20 cellular contexts compared by ENCODE assay signal in the genomic region with DNA sequence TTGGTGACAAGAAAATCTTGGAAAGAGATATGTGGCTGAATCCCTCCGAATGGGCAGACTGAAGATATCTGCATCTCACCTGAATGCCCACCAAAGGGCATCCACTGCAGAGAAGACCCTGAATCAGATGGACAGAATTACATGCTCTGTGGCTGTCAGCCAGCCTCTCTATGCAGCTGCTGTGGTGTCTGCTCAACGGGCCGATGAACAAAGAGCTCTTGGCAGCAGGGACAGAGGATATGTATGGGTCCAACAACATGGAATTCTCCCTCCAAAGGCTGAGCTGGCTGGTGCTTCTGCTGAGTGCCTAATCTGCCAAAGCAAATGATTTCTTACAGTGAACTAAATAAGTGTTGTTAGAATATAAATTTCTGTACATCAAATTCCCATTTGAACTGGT. TPM values are rescaled to one million over a fixed set of nuclear protein-coding genes. Genes with fewer than 3 reads are reported as not detected.
DNase-seq lines count a peak whose midpoint lies in the region; ATAC-seq, FAIRE-seq and TF ChIP-seq lines count a peak whose summit lies in the region.
"Had no signal": no experiment of that assay in that cellular context is flagged by ENCODE, and none has a peak within 500 bp of the region (broad histone marks: within the 10 kb centered on the region; RNA-seq: fewer than 3 reads in every experiment).

No MANE protein-coding gene starts in this region.

- no peaks in the 10 kb centered on the region for H3K79me2 ChIP-seq in K562 (ENCODE audit: control insufficient read depth, insufficient read depth, low read length)
- H3K79me2 ChIP-seq: parathyroid adenoma had no signal

- BruUV-seq in K562 (replicated peaks; lab: Mats Ljungman, UMichigan): no TSS peak

- H3K27ac Mint-ChIP-seq in HFFc6: no peak overlapping the region
- H3K27ac Mint-ChIP-seq: B cell had no signal

- in situ Hi-C loops in K562 (cut with MboI): no loop called here

- H3K4me1 Mint-ChIP-seq in HFFc6 (ENCODE audit: low read depth): peaks cover 20% of the 10 kb centered on the region
- H3K4me1 Mint-ChIP-seq: central memory CD8-positive, alpha-beta T cell had no signal

- TF ChIP-seq CTCF in K562 (IDR thresholded peaks at IDR 0.05 in 2 of 3, conservative IDR thresholded peaks at IDR 0.05 in 1 of 3; ENCODE audit: insufficient read depth in 2 of 3, low read depth in 1 of 3, low read length in 3 of 3) (no peak), HFFc6 (IDR thresholded peaks at IDR 0.05) (no peak)

- no peak overlapping the region for H3K4me2 ChIP-seq in K562 (ENCODE audit: insufficient read depth, low read length)

- POLR2A ChIA-PET in K562 (lab: Yijun Ruan, JAX): interaction anchor here (0.5 to 0.9 kb wide), 2 partner anchors 10 to 130 kb away, joined by 3 to 5 read pairs; no protein-coding TSS in a partner anchor

- no peak for FAIRE-seq in K562 (lab: Jason Lieb, UNC)
- FAIRE-seq: small intestine had no signal

- no peak overlapping the region for H3K4me3 ChIP-seq in K562
- H3K4me3 ChIP-seq: HAP-1 had no signal

- H3K36me3 Mint-ChIP-seq in HFFc6 (ENCODE audit: low read depth): no peaks in the 10 kb centered on the region

- H3K36me3 ChIP-seq in K562 (ENCODE audit: control insufficient read depth, insufficient read depth, low read length): no peaks in the 10 kb centered on the region
- H3K36me3 ChIP-seq: HAP-1 had no signal

- no peaks in the 10 kb centered on the region for H3K9me3 ChIP-seq in K562 (replicated peaks; ENCODE audit: control insufficient read depth, insufficient read depth, low read depth, low read length)
- H3K9me3 ChIP-seq: HAP-1 had no signal

- no peak for TF ChIP-seq POLR2A in K562 (conservative IDR thresholded peaks at IDR 0.05)

- H3K4me1 ChIP-seq in K562 (replicated peaks in 1 of 2; ENCODE audit: control insufficient read depth in 2 of 2, insufficient read depth in 2 of 2, low read length in 2 of 2): peaks cover 11 to 12% of the 10 kb centered on the region in 2 experiments; a peak in 3 of 5 replicates
- H3K4me1 ChIP-seq: parathyroid adenoma had no signal

- no peaks in the 10 kb centered on the region for H4K20me1 ChIP-seq in K562 (replicated peaks; ENCODE audit: control insufficient read depth, insufficient read depth, low read length)

- CTCF ChIA-PET in K562 (lab: Yijun Ruan, JAX; ENCODE audit: low intra/inter-chr PET ratio): no interaction called here

- no peaks in the 10 kb centered on the region for H3K9me1 ChIP-seq in K562 (ENCODE audit: control insufficient read depth, insufficient read depth, low read length)

- H3K9me3 Mint-ChIP-seq in HFFc6: no peaks in the 10 kb centered on the region
- H3K9me3 Mint-ChIP-seq: central memory CD8-positive, alpha-beta T cell had no signal

- no peak overlapping the region for H3K4me3 Mint-ChIP-seq in HFFc6
- H3K4me3 Mint-ChIP-seq: B cell; central memory CD8-positive, alpha-beta T cell had no signal

- no peak overlapping the region for H3K9ac ChIP-seq in K562 (ENCODE audit: insufficient read depth in 1 of 2, low read depth in 2 of 2, low read length in 2 of 2)
- H3K9ac ChIP-seq: parathyroid adenoma had no signal

- peak; percentile 4 for DNase-seq in NCI-H2029 treated with DMSO at 0.1 percent for 48 hours (lab: John Stamatoyannopoulos, UW)
- DNase-seq in K562 (ENCODE audit: extremely low read depth in 1 of 4, low spot score in 3 of 4): no peak
- peak; percentile 41 for DNase-seq in islet precursor cell
- peak in 6 of 10 donors; percentile 40 to 94 (median 62) for DNase-seq in posterior cingulate gyrus
- DNase-seq in HFFc6: no peak
- DNase-seq in left colon: no peak
- DNase-seq: activated CD4-positive, alpha-beta T cell treated with anti-CD3 and anti-CD28 coated beads for 4 hours; Calu3; effector memory CD4-positive, alpha-beta T cell; KG1; NCI-H1048; NCI-H345; RPMI8226; small intestine; stimulated activated CD4-positive, alpha-beta T cell treated with anti-CD3 and anti-CD28 coated beads, Interleukin-4, amount 100 ng/mL, for 4 hours had no signal

- H3K27ac ChIP-seq in K562 (ENCODE audit: extremely low read depth, low read depth, low read length): no peak overlapping the region
- H3K27ac ChIP-seq: parathyroid adenoma had no signal

- 0 out of 2 replicates have a peak overlapping the region, but pooled peaks have one; percentile 40 for H2AFZ ChIP-seq in K562 (ENCODE audit: low read depth, low read length)
- H2AFZ ChIP-seq: parathyroid adenoma had no signal

- no peak for TF ChIP-seq EP300 in K562 (IDR thresholded peaks at IDR 0.05; ENCODE audit: low read length)

- WGBS in K562 (ENCODE audit: insufficient coverage, low coverage, missing lambda C conversion rate): 34% methylated on average over 3 of the region's 3 CpGs

- no peaks in the 10 kb centered on the region for H3K27me3 ChIP-seq in K562 (ENCODE audit: control insufficient read depth in 2 of 2, insufficient read depth in 2 of 2, low read length in 2 of 2)

- ATAC-seq in K562 (no peak), left colon (no peak), GM21576 (IDR thresholded peaks at IDR 0.05; ENCODE audit: unreplicated experiment) (no peak)

- TF ChIP-seq RAD21 in K562 (CRISPR knock-in tag; conservative IDR thresholded peaks at IDR 0.05 in 1 of 2, IDR thresholded peaks at IDR 0.05 in 1 of 2): no peak

- H3K27me3 Mint-ChIP-seq in HFFc6 (ENCODE audit: insufficient read depth): peaks cover 10% of the 10 kb centered on the region; the same call in 1 of the 2 replicates

- intact Hi-C loops in K562 (cut with micrococcal nuclease) (no loop called here), posterior cingulate gyrus (cut with DNase I) (no loop called here), left colon (cut with DNase I, micrococcal nuclease) (no loop called here)

TF ChIP-seq in K562, 482 proteins besides CTCF, POLR2A, EP300 and RAD21 (continues in another document):
- TF ChIP-seq C11orf30 (IDR thresholded peaks at IDR 0.05; ENCODE audit: low read depth) (no peak), MEF2A (IDR thresholded peaks at IDR 0.05; ENCODE audit: control insufficient read depth, low read depth, low read length) (no peak), ELF2 (CRISPR knock-in tag; IDR thresholded peaks at IDR 0.05) (no peak), CBFA2T3 (IDR thresholded peaks at IDR 0.05) (no peak), ZNF121 (CRISPR knock-in tag; conservative IDR thresholded peaks at IDR 0.05) (no peak), GTF2E2 (tag; IDR thresholded peaks at IDR 0.05) (no peak)
- TF ChIP-seq, protein P1, sequence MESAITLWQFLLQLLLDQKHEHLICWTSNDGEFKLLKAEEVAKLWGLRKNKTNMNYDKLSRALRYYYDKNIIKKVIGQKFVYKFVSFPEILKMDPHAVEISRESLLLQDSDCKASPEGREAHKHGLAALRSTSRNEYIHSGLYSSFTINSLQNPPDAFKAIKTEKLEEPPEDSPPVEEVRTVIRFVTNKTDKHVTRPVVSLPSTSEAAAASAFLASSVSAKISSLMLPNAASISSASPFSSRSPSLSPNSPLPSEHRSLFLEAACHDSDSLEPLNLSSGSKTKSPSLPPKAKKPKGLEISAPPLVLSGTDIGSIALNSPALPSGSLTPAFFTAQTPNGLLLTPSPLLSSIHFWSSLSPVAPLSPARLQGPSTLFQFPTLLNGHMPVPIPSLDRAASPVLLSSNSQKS (CRISPR knock-in tag; IDR thresholded peaks at IDR 0.05): no peak
- TF ChIP-seq, protein P2, sequence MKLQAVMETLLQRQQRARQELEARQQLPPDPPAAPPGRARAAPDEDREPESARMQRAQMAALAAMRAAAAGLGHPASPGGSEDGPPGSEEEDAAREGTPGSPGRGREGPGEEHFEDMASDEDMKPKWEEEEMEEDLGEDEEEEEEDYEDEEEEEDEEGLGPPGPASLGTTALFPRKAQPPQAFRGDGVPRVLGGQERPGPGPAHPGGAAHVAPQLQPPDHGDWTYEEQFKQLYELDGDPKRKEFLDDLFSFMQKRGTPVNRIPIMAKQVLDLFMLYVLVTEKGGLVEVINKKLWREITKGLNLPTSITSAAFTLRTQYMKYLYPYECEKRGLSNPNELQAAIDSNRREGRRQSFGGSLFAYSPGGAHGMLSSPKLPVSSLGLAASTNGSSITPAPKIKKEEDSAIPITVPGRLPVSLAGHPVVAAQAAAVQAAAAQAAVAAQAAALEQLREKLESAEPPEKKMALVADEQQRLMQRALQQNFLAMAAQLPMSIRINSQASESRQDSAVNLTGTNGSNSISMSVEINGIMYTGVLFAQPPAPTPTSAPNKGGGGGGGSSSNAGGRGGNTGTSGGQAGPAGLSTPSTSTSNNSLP (IDR thresholded peaks at IDR 0.05; ENCODE audit: borderline replicate concordance, low read depth, low read length): no peak
- TF ChIP-seq, protein P3, sequence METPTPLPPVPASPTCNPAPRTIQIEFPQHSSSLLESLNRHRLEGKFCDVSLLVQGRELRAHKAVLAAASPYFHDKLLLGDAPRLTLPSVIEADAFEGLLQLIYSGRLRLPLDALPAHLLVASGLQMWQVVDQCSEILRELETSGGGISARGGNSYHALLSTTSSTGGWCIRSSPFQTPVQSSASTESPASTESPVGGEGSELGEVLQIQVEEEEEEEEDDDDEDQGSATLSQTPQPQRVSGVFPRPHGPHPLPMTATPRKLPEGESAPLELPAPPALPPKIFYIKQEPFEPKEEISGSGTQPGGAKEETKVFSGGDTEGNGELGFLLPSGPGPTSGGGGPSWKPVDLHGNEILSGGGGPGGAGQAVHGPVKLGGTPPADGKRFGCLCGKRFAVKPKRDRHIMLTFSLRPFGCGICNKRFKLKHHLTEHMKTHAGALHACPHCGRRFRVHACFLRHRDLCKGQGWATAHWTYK (CRISPR knock-in tag; IDR thresholded peaks at IDR 0.05): no peak

RNA-seq across cellular contexts. Expression of a gene that starts 2.1 kb away (rescaled TPM):
- total RNA-seq in K562 (2011; cell fraction: chromatin; rRNA removed; ENCODE audit: low replicate concordance): not detected in 2 replicates
- not detected in 2 replicates for total RNA-seq in K562 (2011; cell fraction: nucleolus; rRNA removed)
- total RNA-seq in K562 (2011; cell fraction: nucleoplasm; rRNA removed): not detected in 2 replicates
- not detected in 2 replicates for total RNA-seq in K562 (2014; rRNA removed)
- total RNA-seq in K562 (2014; rRNA removed; fragmentation: Illumina TruSeq; extraction: Trizol): not detected in 2 replicates
- not detected in 2 replicates for total RNA-seq in K562 (2015; rRNA removed; fragmentation: Illumina TruSeq; extraction: Trizol)
- total RNA-seq in K562 (2021): not detected in 2 replicates
- polyA plus RNA-seq in K562 (2011; rRNA removed): not detected in 2 replicates
- not detected in 2 replicates for polyA plus RNA-seq in K562 (2011; cell fraction: cytosol; rRNA removed)
- not detected in 2 replicates for polyA plus RNA-seq in K562 (2011; cell fraction: nucleus; rRNA removed)
- not detected in 2 replicates for polyA plus RNA-seq in K562 (2012)
- polyA plus RNA-seq in K562 (2014; fragmentation: Illumina TruSeq; extraction: Trizol): not detected in 2 replicates
- polyA plus RNA-seq in K562 (2014; fragmentation: Nextera tagmentation; extraction: Ambion mirVana): not detected
- not detected in 2 replicates for polyA plus RNA-seq in K562 (2014; rRNA removed)
- polyA minus RNA-seq in K562 (2011; rRNA and poly(A)+ RNA removed): not detected in 2 replicates
- not detected in 2 replicates for polyA minus RNA-seq in K562 (2011; cell fraction: cytosol; rRNA and poly(A)+ RNA removed)
- not detected in 2 replicates for polyA minus RNA-seq in K562 (2011; cell fraction: nucleus; rRNA and poly(A)+ RNA removed)
- under 1 TPM in 2 of 6 experiments, not detected in 4; 0.25 to 0.30 TPM for total RNA-seq in HFFc6 (2021; fragmentation: NEBNext Ultra II Directional; extraction: Animal tissue kit (Norgen Biotek cat#: 25700))
- total RNA-seq in left colon: 1 to 10 TPM in 1 of 2 donors, under 1 TPM in 1; 0.55 to 1.3 TPM
- total RNA-seq: Calu3 had no signal

Comparison
In these comparisons a context has a peak if more than half of its experiments do, and no peak if none do; other contexts are left out.
1. DNase-seq: peak in NCI-H2029 treated with DMSO at 0.1 percent for 48 hours (single experiment), islet precursor cell (single experiment) and posterior cingulate gyrus (6 of 10); none in K562 (0 of 4), HFFc6 (single experiment) and left colon (0 of 2).